In the genomic region with DNA sequence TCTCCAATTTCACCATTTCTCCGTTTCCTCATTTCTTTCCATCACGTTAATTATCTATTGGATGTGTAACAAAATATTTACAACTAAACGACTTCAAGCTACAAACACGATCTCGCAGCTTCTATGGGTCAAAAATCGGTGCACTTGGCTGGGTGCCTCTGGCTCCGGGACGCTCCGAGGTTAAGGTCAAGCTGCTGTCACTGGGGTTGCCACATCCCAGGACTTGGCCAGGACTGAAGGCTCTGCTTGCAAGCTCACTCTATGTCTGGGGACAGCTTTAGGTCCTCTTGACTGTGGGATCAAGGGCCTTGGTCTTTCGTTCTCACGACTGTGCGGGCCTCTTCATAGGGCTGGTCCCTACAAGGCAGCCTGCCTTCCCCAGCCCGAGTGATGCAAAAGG, we compare ENCODE assay signal across 16 cellular contexts.
"Had no signal": no experiment of that assay in that cellular context is flagged by ENCODE, and none has a peak within 500 bp of the region (broad histone marks: within the 10 kb centered on the region; RNA-seq: fewer than 3 reads in every experiment).

No MANE protein-coding gene starts in this region.

- H3K4me3 ChIP-seq: esophagus muscularis mucosa, gastrocnemius medialis, heart right ventricle, prostate gland, sigmoid colon, skin epidermis, uterus had no signal

- H3K4me1 ChIP-seq: gastrocnemius medialis, parathyroid adenoma, prostate gland had no signal

- H3K36me3 ChIP-seq: esophagus muscularis mucosa, gastrocnemius medialis, heart right ventricle, prostate gland, sigmoid colon, uterus had no signal

- ATAC-seq: effector memory CD8-positive, alpha-beta T cell; gastrocnemius medialis; natural killer cell had no signal

- H3K27ac ChIP-seq: epithelial cell of prostate, esophagus muscularis mucosa, gastrocnemius medialis, heart right ventricle, parathyroid adenoma, prostate gland, sigmoid colon, skin epidermis, uterus had no signal

- H3K9ac ChIP-seq: parathyroid adenoma had no signal

- H3K27me3 ChIP-seq: esophagus muscularis mucosa, gastrocnemius medialis, sigmoid colon, uterus had no signal

- H2AFZ ChIP-seq: parathyroid adenoma had no signal

- DNase-seq: effector memory CD8-positive, alpha-beta T cell; gastrocnemius medialis; hypothalamus; mammary epithelial cell; natural killer cell; sigmoid colon; stimulated activated CD4-positive, alpha-beta T cell treated with anti-CD3 and anti-CD28 coated beads, Interleukin-12 subunit alpha, Interleukin-12 subunit beta, amount 100 ng/mL, for 4 hours; stimulated activated naive CD4-positive, alpha-beta T cell treated with Interleukin-2 at 50 U/mL for 16 hours; trophoblast cell had no signal

- H3K9me3 ChIP-seq: esophagus muscularis mucosa, gastrocnemius medialis, heart right ventricle, prostate gland, sigmoid colon, uterus had no signal
